ENCODE assay signal across 1 cellular context in genomic region chr7:22359156-22359697, GRCh38.
TF ChIP-seq lines count a peak whose summit lies in the region.

No MANE protein-coding gene starts in this region.

TF ChIP-seq in HepG2, 621 proteins besides CTCF, POLR2A, EP300 and RAD21 (continued from another document and continues in another):
- no peak; the same call in 1 of the 2 replicates for TF ChIP-seq ZHX1 (CRISPR knock-in tag; IDR thresholded peaks at IDR 0.05; ENCODE audit: low read depth)
- 0 out of 2 replicates have a peak, but pooled peaks have one; percentile 47 for TF ChIP-seq KAT8 (CRISPR knock-in tag; IDR thresholded peaks at IDR 0.05)
- peak; percentile 66; the same call in 1 of the 2 replicates for TF ChIP-seq THAP11 (CRISPR knock-in tag; IDR thresholded peaks at IDR 0.05)
- TF ChIP-seq GABPA (IDR thresholded peaks at IDR 0.05; ENCODE audit: low read depth, low read length): no peak
- TF ChIP-seq GABPA (CRISPR knock-in tag; IDR thresholded peaks at IDR 0.05; ENCODE audit: low read depth): peak; percentile 19; the same call in 1 of the 2 replicates
- TF ChIP-seq STAT6 (CRISPR knock-in tag; IDR thresholded peaks at IDR 0.05; ENCODE audit: borderline replicate concordance): no peak
- peak; percentile 87; the same call in 1 of the 2 replicates for TF ChIP-seq AHDC1 (CRISPR knock-in tag; IDR thresholded peaks at IDR 0.05; ENCODE audit: borderline replicate concordance)
- no peak for TF ChIP-seq MAZ (IDR thresholded peaks at IDR 0.05; ENCODE audit: borderline replicate concordance, low read depth, low read length)
- TF ChIP-seq MAZ (CRISPR knock-in tag; IDR thresholded peaks at IDR 0.05; ENCODE audit: low read depth): 0 out of 2 replicates have a peak, but pooled peaks have one; percentile 46
- peak; percentile 87 for TF ChIP-seq ISL2 (CRISPR knock-in tag; IDR thresholded peaks at IDR 0.05)
- TF ChIP-seq ZMAT3 (CRISPR knock-in tag; conservative IDR thresholded peaks at IDR 0.05): peak; percentile 77; the same call in 1 of the 2 replicates
- TF ChIP-seq GMEB2 (CRISPR knock-in tag; IDR thresholded peaks at IDR 0.05; ENCODE audit: low read depth): no peak
- TF ChIP-seq SIX4 (CRISPR knock-in tag; IDR thresholded peaks at IDR 0.05): 0 out of 2 replicates have a peak, but pooled peaks have one; percentile 62
- no peak for TF ChIP-seq PAWR (CRISPR knock-in tag; IDR thresholded peaks at IDR 0.05; ENCODE audit: borderline replicate concordance)
- no peak for TF ChIP-seq ZNF598 (CRISPR knock-in tag; IDR thresholded peaks at IDR 0.05; ENCODE audit: borderline replicate concordance)
- no peak for TF ChIP-seq REXO4 (CRISPR knock-in tag; IDR thresholded peaks at IDR 0.05; ENCODE audit: borderline replicate concordance)
- TF ChIP-seq ZNF790 (CRISPR knock-in tag; IDR thresholded peaks at IDR 0.05; ENCODE audit: borderline replicate concordance): no peak
- no peak; the same call in 1 of the 2 replicates for TF ChIP-seq KLF6 (CRISPR knock-in tag; IDR thresholded peaks at IDR 0.05)
- TF ChIP-seq POLR2G (IDR thresholded peaks at IDR 0.05; ENCODE audit: low read depth, low read length): no peak
- TF ChIP-seq ZNF556 (CRISPR knock-in tag; IDR thresholded peaks at IDR 0.05; ENCODE audit: borderline replicate concordance): peak; percentile 75; the same call in 1 of the 2 replicates
- peak; percentile 61; the same call in 1 of the 2 replicates for TF ChIP-seq ZNF224 (CRISPR knock-in tag; IDR thresholded peaks at IDR 0.05)
- peak; percentile 66; the same call in 1 of the 2 replicates for TF ChIP-seq LCORL (IDR thresholded peaks at IDR 0.05)
- peak; percentile 59; the same call in 1 of the 2 replicates for TF ChIP-seq LCORL (CRISPR knock-in tag; IDR thresholded peaks at IDR 0.05)
- TF ChIP-seq ZNF558 (CRISPR knock-in tag; IDR thresholded peaks at IDR 0.05; ENCODE audit: borderline replicate concordance): peak; percentile 70; the same call in 1 of the 2 replicates
- TF ChIP-seq ZMAT5 (CRISPR knock-in tag; IDR thresholded peaks at IDR 0.05; ENCODE audit: borderline replicate concordance, low read depth): no peak
- TF ChIP-seq TGIF2 (CRISPR knock-in tag; IDR thresholded peaks at IDR 0.05): peak; percentile 71
- 0 out of 2 replicates have a peak, but pooled peaks have one; percentile 41 for TF ChIP-seq ZNF230 (CRISPR knock-in tag; IDR thresholded peaks at IDR 0.05)
- TF ChIP-seq ZBTB42 (CRISPR knock-in tag; IDR thresholded peaks at IDR 0.05): peak; percentile 58; the same call in 1 of the 2 replicates
- TF ChIP-seq HHEX (CRISPR knock-in tag; IDR thresholded peaks at IDR 0.05): peak; percentile 60
- no peak for TF ChIP-seq PHB2 (IDR thresholded peaks at IDR 0.05; ENCODE audit: partially characterized antibody)
- TF ChIP-seq GZF1 (CRISPR knock-in tag; IDR thresholded peaks at IDR 0.05): no peak
- TF ChIP-seq ZNF256 (CRISPR knock-in tag; conservative IDR thresholded peaks at IDR 0.05): no peak
- peak; percentile 74; the same call in 1 of the 2 replicates for TF ChIP-seq KDM3A (CRISPR knock-in tag; IDR thresholded peaks at IDR 0.05; ENCODE audit: low read depth)
- peak; percentile 53; the same call in 1 of the 2 replicates for TF ChIP-seq ZNF775 (CRISPR knock-in tag; IDR thresholded peaks at IDR 0.05; ENCODE audit: borderline replicate concordance)
- peak; percentile 62; the same call in 1 of the 3 replicates for TF ChIP-seq MXI1 (IDR thresholded peaks at IDR 0.05; ENCODE audit: borderline replicate concordance, low read depth, low read length)
- TF ChIP-seq POLR2AphosphoS5 (IDR thresholded peaks at IDR 0.05; ENCODE audit: low read depth, low read length): 0 out of 2 replicates have a peak, but pooled peaks have one; percentile 9
- no peak for TF ChIP-seq NFRKB (IDR thresholded peaks at IDR 0.05)
- TF ChIP-seq ZNF513 (CRISPR knock-in tag; conservative IDR thresholded peaks at IDR 0.05): no peak
- no peak for TF ChIP-seq ZNF672 (CRISPR knock-in tag; IDR thresholded peaks at IDR 0.05)
- TF ChIP-seq ZNF772 (CRISPR knock-in tag; IDR thresholded peaks at IDR 0.05): peak; percentile 84; the same call in 1 of the 2 replicates
- TF ChIP-seq MIER3 (CRISPR knock-in tag; IDR thresholded peaks at IDR 0.05; ENCODE audit: borderline replicate concordance): peak; percentile 56; the same call in 1 of the 2 replicates
- peak; percentile 87 for TF ChIP-seq SMAD3 (CRISPR knock-in tag; IDR thresholded peaks at IDR 0.05)
- peak; percentile 87; the same call in 1 of the 2 replicates for TF ChIP-seq TARDBP (CRISPR knock-in tag; IDR thresholded peaks at IDR 0.05)
- TF ChIP-seq XRCC5 (optimal IDR thresholded peaks at IDR 0.05; ENCODE audit: low read length): peak; percentile 78
- no peak for TF ChIP-seq KMT2A (CRISPR knock-in tag; IDR thresholded peaks at IDR 0.05)
- TF ChIP-seq ZNF281 (CRISPR knock-in tag; IDR thresholded peaks at IDR 0.05; ENCODE audit: borderline replicate concordance): peak; percentile 26; the same call in 1 of the 2 replicates
- no peak for TF ChIP-seq ZNF160 (CRISPR knock-in tag; IDR thresholded peaks at IDR 0.05)
